Comparison of ENCODE assay signal across 8 cellular contexts in genomic region chr19:55581145-55581827, GRCh38. TPM values are rescaled to one million over a fixed set of nuclear protein-coding genes. Genes with fewer than 3 reads are reported as not detected.
A peak's percentile ranks its signal among the peaks of the same experiment; 100 is the strongest.
DNase-seq lines count a peak whose midpoint lies in the region; ATAC-seq and TF ChIP-seq lines count a peak whose summit lies in the region.

No MANE protein-coding gene starts in this region.

- H3K27ac ChIP-seq in SK-N-SH (ENCODE audit: low read depth in 2 of 2, low read length in 1 of 2) (peak overlapping the region; percentile 73 to 76; a peak in 3 of 4 replicates), WERI-Rb-1 (peak overlapping the region; percentile 90), heart right ventricle (peak overlapping the region; percentile 94 to 99 (median 96)), skin epidermis (peak overlapping the region; percentile 37 to 97 (median 88))

- 30% methylated on average over 12 of the region's 12 CpGs for WGBS in SK-N-SH (ENCODE audit: low lambda C conversion rate)
- WGBS in heart right ventricle, 2 donors, result 34% methylated on average over 12 of the region's 12 CpGs

- no peaks in the 10 kb centered on the region for H3K9me2 ChIP-seq in SK-N-SH

- intact Hi-C loops in heart right ventricle (cut with DNase I), result loop anchor here in 2 of 10 donors (2.0 to 5.0 kb wide), 3 partner anchors 34 to 64 kb away; no protein-coding TSS in a partner anchor

- peaks cover 0 to 10% of the 10 kb centered on the region in 2 experiments for H3K36me3 ChIP-seq in SK-N-SH (replicated peaks in 1 of 2; ENCODE audit: control insufficient read depth in 1 of 2, insufficient read depth in 2 of 2, low read length in 1 of 2)
- H3K36me3 ChIP-seq in WERI-Rb-1, result peaks cover 12% of the 10 kb centered on the region
- H3K36me3 ChIP-seq in heart right ventricle, result peaks cover 0 to 24% (median 7%) of the 10 kb centered on the region in 9 donors

- no peak for TF ChIP-seq EP300 in SK-N-SH (IDR thresholded peaks at IDR 0.05; ENCODE audit: borderline replicate concordance in 1 of 2, low read depth in 1 of 2, low read length in 1 of 2)

- peak overlapping the region; percentile 96; the same call in 1 of the 2 replicates for H3K9ac ChIP-seq in SK-N-SH

- H3K79me2 ChIP-seq in SK-N-SH (ENCODE audit: insufficient read depth), result peaks cover 20% of the 10 kb centered on the region

- POLR2A ChIA-PET in SK-N-SH (lab: Yijun Ruan, JAX), result interaction anchor here (0.6 to 1.1 kb wide), 4 partner anchors 19 to 61 kb away, joined by 3 to 8 read pairs (median 5); partner anchors contain the start of genes FIZ1 and ZNF524

- no peaks in the 10 kb centered on the region for H4K20me1 ChIP-seq in SK-N-SH (ENCODE audit: insufficient read depth)

- no peak; the same call in 2 of the 3 replicates for ATAC-seq in SK-N-SH treated with all-trans-retinoic acid at 6 μM for 48 hours
- no peak for ATAC-seq in heart right ventricle
- ATAC-seq in GM21423 (IDR thresholded peaks at IDR 0.05; ENCODE audit: unreplicated experiment), result no peak

- TF ChIP-seq CTCF in SK-N-SH (IDR thresholded peaks at IDR 0.05) (no peak), WERI-Rb-1 (IDR thresholded peaks at IDR 0.05; ENCODE audit: low read depth, low read length) (no peak), heart right ventricle (IDR thresholded peaks at IDR 0.05) (no peak)

- peaks cover 14% of the 10 kb centered on the region for H3F3A ChIP-seq in SK-N-SH (replicated peaks; ENCODE audit: insufficient read depth)

- H3K4me3 ChIP-seq in SK-N-SH (ENCODE audit: low read depth in 2 of 2, low read length in 1 of 2) (peak overlapping the region; percentile 48 to 83), WERI-Rb-1 (ENCODE audit: low read depth, low read length) (peak overlapping the region; percentile 95), heart right ventricle (peak overlapping the region; percentile 84 to 100 (median 94)), skin epidermis (peak overlapping the region; percentile 57 to 92 (median 78))

- no peak for TF ChIP-seq RAD21 in SK-N-SH (IDR thresholded peaks at IDR 0.05; ENCODE audit: low read length)

- H3K4me1 ChIP-seq in SK-N-SH (ENCODE audit: control insufficient read depth in 1 of 2, insufficient read depth in 2 of 2, low read depth in 1 of 2, low read length in 1 of 2), result peaks cover 7 to 18% of the 10 kb centered on the region in 2 experiments; a peak in 2 of 4 replicates
- H3K4me1 ChIP-seq in heart right ventricle, result peaks cover 4 to 28% (median 22%) of the 10 kb centered on the region in 9 donors

- H3K9me3 ChIP-seq in SK-N-SH (no peaks in the 10 kb centered on the region), WERI-Rb-1 (ENCODE audit: severe bottlenecking) (no peaks in the 10 kb centered on the region), heart right ventricle (no peaks in the 10 kb centered on the region)

- no peak for DNase-seq in SK-N-SH
- DNase-seq in WERI-Rb-1, result no peak
- DNase-seq in heart right ventricle, result no peak
- no peak for DNase-seq in mucosa of gallbladder (ENCODE audit: low spot score)
- no peak for DNase-seq in HuH-7 (ENCODE audit: low spot score)

- H2AFZ ChIP-seq in SK-N-SH (ENCODE audit: low read depth), result peak overlapping the region; percentile 100

- CTCF ChIA-PET in SK-N-SH (lab: Yijun Ruan, JAX), result interaction anchor here (0.9 to 2.2 kb wide), 5 partner anchors 25 to 114 kb away, joined by 3 to 14 read pairs (median 3); partner anchors contain the start of gene ZNF865

- H3K27me3 ChIP-seq in SK-N-SH (ENCODE audit: insufficient read depth) (no peaks in the 10 kb centered on the region), WERI-Rb-1 (ENCODE audit: insufficient read depth, low read depth, severe bottlenecking) (no peaks in the 10 kb centered on the region), heart right ventricle (peaks cover 0 to 16% (median 0%) of the 10 kb centered on the region in 7 donors)

- peak overlapping the region; percentile 99 for H3K4me2 ChIP-seq in SK-N-SH

TF ChIP-seq in SK-N-SH, 30 proteins besides CTCF, POLR2A, EP300 and RAD21:
- TF ChIP-seq NFIC (IDR thresholded peaks at IDR 0.05; ENCODE audit: borderline replicate concordance), result no peak
- TF ChIP-seq, protein P1, sequence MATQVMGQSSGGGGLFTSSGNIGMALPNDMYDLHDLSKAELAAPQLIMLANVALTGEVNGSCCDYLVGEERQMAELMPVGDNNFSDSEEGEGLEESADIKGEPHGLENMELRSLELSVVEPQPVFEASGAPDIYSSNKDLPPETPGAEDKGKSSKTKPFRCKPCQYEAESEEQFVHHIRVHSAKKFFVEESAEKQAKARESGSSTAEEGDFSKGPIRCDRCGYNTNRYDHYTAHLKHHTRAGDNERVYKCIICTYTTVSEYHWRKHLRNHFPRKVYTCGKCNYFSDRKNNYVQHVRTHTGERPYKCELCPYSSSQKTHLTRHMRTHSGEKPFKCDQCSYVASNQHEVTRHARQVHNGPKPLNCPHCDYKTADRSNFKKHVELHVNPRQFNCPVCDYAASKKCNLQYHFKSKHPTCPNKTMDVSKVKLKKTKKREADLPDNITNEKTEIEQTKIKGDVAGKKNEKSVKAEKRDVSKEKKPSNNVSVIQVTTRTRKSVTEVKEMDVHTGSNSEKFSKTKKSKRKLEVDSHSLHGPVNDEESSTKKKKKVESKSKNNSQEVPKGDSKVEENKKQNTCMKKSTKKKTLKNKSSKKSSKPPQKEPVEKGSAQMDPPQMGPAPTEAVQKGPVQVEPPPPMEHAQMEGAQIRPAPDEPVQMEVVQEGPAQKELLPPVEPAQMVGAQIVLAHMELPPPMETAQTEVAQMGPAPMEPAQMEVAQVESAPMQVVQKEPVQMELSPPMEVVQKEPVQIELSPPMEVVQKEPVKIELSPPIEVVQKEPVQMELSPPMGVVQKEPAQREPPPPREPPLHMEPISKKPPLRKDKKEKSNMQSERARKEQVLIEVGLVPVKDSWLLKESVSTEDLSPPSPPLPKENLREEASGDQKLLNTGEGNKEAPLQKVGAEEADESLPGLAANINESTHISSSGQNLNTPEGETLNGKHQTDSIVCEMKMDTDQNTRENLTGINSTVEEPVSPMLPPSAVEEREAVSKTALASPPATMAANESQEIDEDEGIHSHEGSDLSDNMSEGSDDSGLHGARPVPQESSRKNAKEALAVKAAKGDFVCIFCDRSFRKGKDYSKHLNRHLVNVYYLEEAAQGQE (IDR thresholded peaks at IDR 0.05; ENCODE audit: low read depth, low read length), result peak; percentile 97

TF ChIP-seq in SK-N-SH treated with all-trans-retinoic acid at 6 μM for 48 hours, 23 proteins besides CTCF, POLR2A, EP300 and RAD21 (continues in another document):
- no peak for TF ChIP-seq ZNF70 (CRISPR knock-in tag; IDR thresholded peaks at IDR 0.05)
- no peak for TF ChIP-seq SNAI2 (CRISPR knock-in tag; IDR thresholded peaks at IDR 0.05)
- TF ChIP-seq OSR1 (CRISPR knock-in tag; IDR thresholded peaks at IDR 0.05), result no peak
- no peak for TF ChIP-seq ZNF8 (CRISPR knock-in tag; IDR thresholded peaks at IDR 0.05)
- no peak for TF ChIP-seq ISL1 (CRISPR knock-in tag; IDR thresholded peaks at IDR 0.05)
- TF ChIP-seq GLIS3 (CRISPR knock-in tag; IDR thresholded peaks at IDR 0.05), result no peak
- TF ChIP-seq RARB (CRISPR knock-in tag; IDR thresholded peaks at IDR 0.05), result no peak
- no peak for TF ChIP-seq PPARA (CRISPR knock-in tag; IDR thresholded peaks at IDR 0.05; ENCODE audit: borderline replicate concordance)
- no peak for TF ChIP-seq ZC3H10 (CRISPR knock-in tag; IDR thresholded peaks at IDR 0.05)
- TF ChIP-seq ZNF565 (CRISPR knock-in tag; conservative IDR thresholded peaks at IDR 0.05; ENCODE audit: low read depth), result no peak
- no peak for TF ChIP-seq ZFP3 (CRISPR knock-in tag; IDR thresholded peaks at IDR 0.05)
- TF ChIP-seq ZFP30 (CRISPR knock-in tag; IDR thresholded peaks at IDR 0.05), result no peak

RNA-seq across cellular contexts. Expression of gene ZNF579, which starts 0.6 kb away (rescaled TPM):
- polyA plus RNA-seq in SK-N-SH (2012; rRNA removed) (3.5 and 5.9 TPM in 2 replicates), heart right ventricle (10 to 100 TPM; 13.1 to 23.8 TPM)
- polyA plus RNA-seq in SK-N-SH (2012; cell fraction: cytosol; rRNA removed), result 3.4 and 4.9 TPM in 2 replicates
- 13.6 and 14.8 TPM in 2 replicates for polyA plus RNA-seq in SK-N-SH (2012; cell fraction: nucleus; rRNA removed)
- total RNA-seq in heart right ventricle (10 to 100 TPM in 4 of 10 donors, 1 to 10 TPM in 6; 7.1 to 16.9 (median 9.6) TPM), mucosa of gallbladder (35.0 TPM)

RNA-seq across cellular contexts. Expression of gene FIZ1, which starts 18.0 kb away (rescaled TPM):
- 5.2 and 5.7 TPM in 2 replicates for polyA plus RNA-seq in SK-N-SH (2012; rRNA removed)
- 2.5 and 4.3 TPM in 2 replicates for polyA plus RNA-seq in SK-N-SH (2012; cell fraction: cytosol; rRNA removed)
- 20.2 and 24.9 TPM in 2 replicates for polyA plus RNA-seq in SK-N-SH (2012; cell fraction: nucleus; rRNA removed)
- total RNA-seq in heart right ventricle, result 10 to 100 TPM; 11.6 to 18.8 (median 13.5) TPM
- 10 to 100 TPM in 1 of 2 donors, 1 to 10 TPM in 1; 9.3 to 16.5 TPM for polyA plus RNA-seq in heart right ventricle
- 22.7 TPM for total RNA-seq in mucosa of gallbladder

RNA-seq across cellular contexts. Expression of gene ZNF524, which starts 18.8 kb away (rescaled TPM):
- polyA plus RNA-seq in SK-N-SH (2012; rRNA removed) (7.2 and 7.3 TPM in 2 replicates), heart right ventricle (10 to 100 TPM; 34.9 to 39.4 TPM)
- 4.6 and 7.4 TPM in 2 replicates for polyA plus RNA-seq in SK-N-SH (2012; cell fraction: cytosol; rRNA removed)
- 7.4 and 10.1 TPM in 2 replicates for polyA plus RNA-seq in SK-N-SH (2012; cell fraction: nucleus; rRNA removed)
- total RNA-seq in heart right ventricle (10 to 100 TPM in 8 of 10 donors, 1 to 10 TPM in 2; 7.9 to 22.0 (median 12.9) TPM), mucosa of gallbladder (37.8 TPM)

RNA-seq across cellular contexts. Expression of gene ZNF865, which starts 24.2 kb away (rescaled TPM):
- polyA plus RNA-seq in SK-N-SH (2012; rRNA removed) (3.4 and 5.0 TPM in 2 replicates), heart right ventricle (10 to 100 TPM; 13.9 to 26.5 TPM)
- polyA plus RNA-seq in SK-N-SH (2012; cell fraction: cytosol; rRNA removed), result 2.7 and 5.2 TPM in 2 replicates
- polyA plus RNA-seq in SK-N-SH (2012; cell fraction: nucleus; rRNA removed), result 11.7 and 16.2 TPM in 2 replicates
- total RNA-seq in heart right ventricle (10 to 100 TPM; 11.8 to 20.0 (median 13.5) TPM), mucosa of gallbladder (21.6 TPM)

RNA-seq across cellular contexts. Expression of gene SBK3, which starts 35.9 kb away (rescaled TPM):
- polyA plus RNA-seq in SK-N-SH (2012; rRNA removed), result 0.03 and 0.05 TPM in 2 replicates
- polyA plus RNA-seq in SK-N-SH (2012; cell fraction: cytosol; rRNA removed), result 0.12 TPM in 1 of 2 replicates, not detected in the other
- polyA plus RNA-seq in SK-N-SH (2012; cell fraction: nucleus; rRNA removed), result 0.05 TPM in 1 of 2 replicates, not detected in the other
- 10 to 100 TPM in 4 of 10 donors, 1 to 10 TPM in 6; 2.0 to 33.3 (median 7.3) TPM for total RNA-seq in heart right ventricle
- 10 to 100 TPM in 1 of 2 donors, 1 to 10 TPM in 1; 3.2 to 11.3 TPM for polyA plus RNA-seq in heart right ventricle
- 0.20 TPM for total RNA-seq in mucosa of gallbladder
